In genomic region chr16:71288570-71288889, GRCh38 we compare ENCODE assay signal across 8 cellular contexts. TPM values are rescaled to one million over a fixed set of nuclear protein-coding genes. Genes with fewer than 3 reads are reported as not detected.
DNase-seq lines count a peak whose midpoint lies in the region; ATAC-seq, FAIRE-seq and TF ChIP-seq lines count a peak whose summit lies in the region.

No MANE protein-coding gene starts in this region.

- peaks cover 35% of the 10 kb centered on the region for H3K36me3 ChIP-seq in OCI-LY3 (replicated peaks; ENCODE audit: low read depth, low read length)
- no peaks in the 10 kb centered on the region for H3K36me3 ChIP-seq in parathyroid adenoma (ENCODE audit: control insufficient read depth, insufficient read depth, low read length)

- FAIRE-seq in D721Med (lab: Jason Lieb, UNC): no peak

- ATAC-seq in GM18502 (IDR thresholded peaks at IDR 0.05; ENCODE audit: poor library complexity, unreplicated experiment): no peak

- H3K27me3 ChIP-seq in OCI-LY3 (ENCODE audit: low read depth, low read length) (peaks cover 8% of the 10 kb centered on the region; the same call in 1 of the 2 replicates), parathyroid adenoma (ENCODE audit: control insufficient read depth, insufficient read depth, low read length) (no peaks in the 10 kb centered on the region)

- peak overlapping the region; percentile 53; the same call in 1 of the 2 replicates for H3K27ac ChIP-seq in OCI-LY3 (ENCODE audit: low read length)
- H3K27ac ChIP-seq in parathyroid adenoma: peak overlapping the region; percentile 82

- H3K4me3 ChIP-seq in OCI-LY3 (ENCODE audit: low read length): peak overlapping the region; percentile 93
- peak overlapping the region; percentile 82 for H3K4me3 ChIP-seq in epithelial cell of esophagus (ENCODE audit: low read length)
- peak overlapping the region; percentile 88 for H3K4me3 ChIP-seq in parathyroid adenoma (ENCODE audit: low read depth, low read length)

- peak overlapping the region; percentile 72 for H3K4me2 ChIP-seq in OCI-LY3 (ENCODE audit: low read length)
- peak overlapping the region; percentile 88 for H3K4me2 ChIP-seq in parathyroid adenoma (ENCODE audit: low read length)

- peak overlapping the region; percentile 87 for H3K9ac ChIP-seq in OCI-LY3 (ENCODE audit: low read length)
- no peak overlapping the region for H3K9ac ChIP-seq in parathyroid adenoma

- H4K20me1 ChIP-seq in OCI-LY3 (ENCODE audit: insufficient read depth, low read length): no peaks in the 10 kb centered on the region

- peak; percentile 42 for DNase-seq in ELR (ENCODE audit: low read depth)
- peak; percentile 46 for DNase-seq in epithelial cell of esophagus (ENCODE audit: low read depth)
- DNase-seq in D721Med (ENCODE audit: insufficient read length, low spot score): no peak
- DNase-seq in ureter (ENCODE audit: low spot score): no peak
- no peak for DNase-seq in amygdala (lab: John Stamatoyannopoulos, UW)

- TF ChIP-seq CTCF in OCI-LY3 (IDR thresholded peaks at IDR 0.05; ENCODE audit: low read depth, low read length): no peak
- no peak for TF ChIP-seq CTCF in epithelial cell of esophagus (IDR thresholded peaks at IDR 0.05; ENCODE audit: insufficient read depth, low read depth, low read length, missing control alignments)
- no peak for TF ChIP-seq CTCF in parathyroid adenoma (IDR thresholded peaks at IDR 0.05)
- TF ChIP-seq CTCF in D721Med (IDR thresholded peaks at IDR 0.05; ENCODE audit: insufficient read depth, missing control alignments): no peak

- no peaks in the 10 kb centered on the region for H3K9me3 ChIP-seq in OCI-LY3 (ENCODE audit: insufficient read depth, low read length)
- no peaks in the 10 kb centered on the region for H3K9me3 ChIP-seq in parathyroid adenoma (ENCODE audit: control insufficient read depth, low read length)

- peaks cover 13% of the 10 kb centered on the region for H3K4me1 ChIP-seq in OCI-LY3 (ENCODE audit: low read length)
- peaks cover 8% of the 10 kb centered on the region for H3K4me1 ChIP-seq in parathyroid adenoma

- H2AFZ ChIP-seq in OCI-LY3 (ENCODE audit: low read depth, low read length) (peak overlapping the region; percentile 84; the same call in 1 of the 2 replicates), parathyroid adenoma (peak overlapping the region; percentile 70)

- H3K79me2 ChIP-seq in OCI-LY3 (ENCODE audit: low read length) (peaks cover 21% of the 10 kb centered on the region), parathyroid adenoma (no peaks in the 10 kb centered on the region)

RNA-seq across cellular contexts. Expression of gene CMTR2, which starts 0.7 kb away (rescaled TPM):
- 27.7 TPM for total RNA-seq in ureter

RNA-seq across cellular contexts. Expression of gene HYDIN, which starts 58.0 kb away (rescaled TPM):
- 8.4 TPM for total RNA-seq in ureter

Comparison
In these comparisons a context has a peak if more than half of its experiments do, and no peak if none do; other contexts are left out.
1. DNase-seq: peak in ELR (single experiment) and epithelial cell of esophagus (single experiment); none in D721Med (single experiment), ureter (single experiment) and amygdala (0 of 56).
2. Peak in every context shown above with its lines, with median percentiles within 50 percentile points of each other: H3K4me3 ChIP-seq.